8 cellular contexts compared by ENCODE assay signal in the genomic region with DNA sequence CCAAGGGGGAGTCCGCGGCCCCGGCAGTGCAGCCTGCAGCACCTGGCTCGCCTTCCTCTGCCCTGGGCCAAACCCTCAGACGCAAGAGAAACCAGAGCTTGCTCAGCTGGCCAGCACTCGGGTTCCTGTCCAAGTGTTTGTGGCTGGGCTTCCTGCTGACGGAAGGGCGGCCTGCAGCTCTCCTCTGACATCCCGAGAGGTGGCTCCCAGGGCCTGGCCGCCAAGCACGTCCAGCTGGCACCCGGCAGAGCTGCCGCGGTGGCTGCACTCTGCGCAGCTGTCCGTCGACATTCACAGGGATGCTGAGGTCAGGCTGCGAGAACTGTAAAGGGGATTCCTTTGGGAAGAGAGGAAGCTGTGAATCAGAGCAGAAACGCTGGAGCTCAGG.
A peak's percentile ranks its signal among the peaks of the same experiment; 100 is the strongest.
DNase-seq lines count a peak whose midpoint lies in the region; ATAC-seq and TF ChIP-seq lines count a peak whose summit lies in the region.

No MANE protein-coding gene starts in this region.

- no peaks in the 10 kb centered on the region for H3K9me3 ChIP-seq in MG63
- no peaks in the 10 kb centered on the region for H3K9me3 ChIP-seq in left lung
- no peaks in the 10 kb centered on the region for H3K9me3 ChIP-seq in thoracic aorta

- TF ChIP-seq CTCF in left lung (IDR thresholded peaks at IDR 0.05) (no peak), thoracic aorta (IDR thresholded peaks at IDR 0.05) (no peak)

- peak overlapping the region; percentile 13 to 45 for H3K27ac ChIP-seq in left lung
- peak overlapping the region in 1 of 2 donors; percentile 6 for H3K27ac ChIP-seq in thoracic aorta

- peak; percentile 97 for DNase-seq in MG63
- DNase-seq in T47D (ENCODE audit: low read depth in 1 of 2, low spot score in 1 of 2), result peak; percentile 71 to 77
- DNase-seq in left lung, result peak; percentile 82 to 86
- peak; percentile 38 for DNase-seq in thoracic aorta (ENCODE audit: low spot score)
- no peak for DNase-seq in SKM-1 treated with dmso at 0.1 percent for 144 hours (lab: John Stamatoyannopoulos, UW; ENCODE audit: unreplicated experiment)
- no peak for DNase-seq in SKM-1 (lab: John Stamatoyannopoulos, UW; ENCODE audit: unreplicated experiment)
- no peak for DNase-seq in T-helper 2 cell

- in situ Hi-C loops in T47D (cut with HindIII; ENCODE audit: low pct_unique_long_range_greater_than_20kb, low sequenced_read_pairs), result no loop called here

- H3K27me3 ChIP-seq in MG63 (no peaks in the 10 kb centered on the region), left lung (no peaks in the 10 kb centered on the region), thoracic aorta (replicated peaks; ENCODE audit: insufficient read depth) (no peaks in the 10 kb centered on the region)

- peaks cover 19 to 52% of the 10 kb centered on the region in 2 donors for H3K4me1 ChIP-seq in left lung
- H3K4me1 ChIP-seq in thoracic aorta (ENCODE audit: control insufficient read depth in 1 of 2, low read depth in 2 of 2), result peaks cover 6 to 30% of the 10 kb centered on the region in 2 donors

- no peak overlapping the region for H3K4me3 ChIP-seq in MG63
- no peak overlapping the region for H3K4me3 ChIP-seq in left lung
- peak overlapping the region; percentile 19 for H3K4me3 ChIP-seq in thoracic aorta

- intact Hi-C loops in left lung (cut with DNase I), result loop anchor here in 1 of 2 donors (5.0 kb wide), 1 partner anchor 128 kb away; the partner anchor contains the start of gene HES1

- no peaks in the 10 kb centered on the region for H3K36me3 ChIP-seq in MG63
- H3K36me3 ChIP-seq in left lung, result no peaks in the 10 kb centered on the region
- no peaks in the 10 kb centered on the region for H3K36me3 ChIP-seq in thoracic aorta

- ATAC-seq in left lung, result peak; percentile 73
- no peak for ATAC-seq in thoracic aorta (ENCODE audit: insufficient number of reproducible peaks, low FRiP score, low read depth)
- no peak for ATAC-seq in GM21723 (IDR thresholded peaks at IDR 0.05; ENCODE audit: unreplicated experiment)

Comparison
In these comparisons a context has a peak if more than half of its experiments do, and no peak if none do; other contexts are left out.
1. DNase-seq: peak in MG63 (single experiment), T47D (2 of 2), left lung (2 of 2) and thoracic aorta (single experiment); none in SKM-1 treated with dmso at 0.1 percent for 144 hours (single experiment), SKM-1 (single experiment) and T-helper 2 cell (0 of 5).